Comparison of ENCODE assay signal across 20 cellular contexts in the genomic region with DNA sequence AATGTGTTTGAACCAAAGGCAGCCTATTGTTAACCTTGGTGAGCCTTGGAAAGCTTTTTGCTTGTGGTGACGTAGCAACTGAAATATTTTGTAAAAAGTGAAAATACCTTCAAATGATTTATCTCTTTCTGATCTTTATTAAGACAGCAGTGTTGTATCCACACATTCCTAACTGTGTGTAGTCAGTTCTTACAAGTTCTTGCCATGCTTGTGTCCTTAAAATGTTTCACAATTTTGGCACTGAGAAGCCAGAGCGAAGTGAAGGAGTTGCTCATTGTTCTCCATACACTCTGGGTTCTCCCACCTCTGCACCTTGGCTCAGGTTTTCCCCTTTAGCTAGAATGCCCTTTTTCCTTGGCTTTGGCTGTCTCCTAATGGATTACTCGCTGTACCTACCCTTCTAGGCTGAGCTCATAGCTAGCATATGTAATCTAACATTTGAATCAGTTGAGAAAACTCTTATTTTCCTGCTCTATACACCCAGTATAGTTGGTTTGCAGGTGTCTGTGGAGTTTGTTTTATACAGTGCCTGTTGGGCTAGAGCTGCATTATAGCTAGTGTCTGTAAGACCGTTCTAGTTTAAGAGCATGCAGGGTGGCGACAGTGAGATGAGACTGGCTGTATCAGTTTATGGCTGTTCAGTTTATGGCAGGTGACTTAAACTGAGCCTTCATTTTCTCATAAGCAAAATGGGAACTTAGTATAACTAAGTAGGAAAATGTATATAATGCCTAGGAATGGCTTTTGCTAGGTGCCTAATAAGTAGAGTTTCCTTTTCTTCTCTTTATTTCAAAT.
"Had no signal": no experiment of that assay in that cellular context is flagged by ENCODE, and none has a peak within 500 bp of the region (broad histone marks: within the 10 kb centered on the region; RNA-seq: fewer than 3 reads in every experiment).

No MANE protein-coding gene starts in this region.

- DNase-seq: activated T-cell treated with anti-CD3 and anti-CD28 coated beads, Interleukin-2, amount 50 U/mL, for 1 hour; adrenal gland; brain microvascular endothelial cell; central memory CD4-positive, alpha-beta T cell; dermis blood vessel endothelial cell; effector memory CD4-positive, alpha-beta T cell; esophagus squamous epithelium; foreskin fibroblast; immature natural killer cell; left ventricle myocardium inferior; occipital lobe; posterior cingulate gyrus; stimulated activated CD4-positive, alpha-beta T cell treated with anti-CD3 and anti-CD28 coated beads, Interleukin-2, amount 100 ng/mL, for 48 hours; stimulated activated CD8-positive, alpha-beta memory T cell treated with anti-CD3 and anti-CD28 coated beads, Interleukin-4, amount 100 ng/mL, for 48 hours; stimulated activated naive B cell treated with anti-CD40 and anti-IgM and Interleukin-4, amounts not matched to agents 10 μg/mL and 1 μg/mL and 100 μg/mL, for 72 hours; T-helper 9 cell had no signal

- ATAC-seq: stimulated activated naive B cell treated with anti-CD40 and anti-IgM and Interleukin-4, amounts not matched to agents 10 μg/mL and 1 μg/mL and 100 μg/mL, for 72 hours had no signal

- H3K9me3 Mint-ChIP-seq: immature natural killer cell; stimulated activated naive B cell treated with anti-CD40 and anti-IgM and Interleukin-4, amounts not matched to agents 10 μg/mL and 1 μg/mL and 100 μg/mL, for 72 hours had no signal

- H3K4me2 ChIP-seq: hepatocyte had no signal

- H3K27me3 ChIP-seq: adrenal gland, ascending aorta, brain microvascular endothelial cell, esophagus squamous epithelium, hepatocyte, vagina had no signal

- H3K27ac ChIP-seq: adrenal gland, ascending aorta, brain microvascular endothelial cell, esophagus squamous epithelium, hepatocyte, left ventricle myocardium inferior, vagina had no signal

- H3K36me3 ChIP-seq: adrenal gland, ascending aorta, brain microvascular endothelial cell, esophagus squamous epithelium, left ventricle myocardium inferior, vagina had no signal

- H3K27ac Mint-ChIP-seq: activated naive CD8-positive, alpha-beta T cell; immature natural killer cell; stimulated activated naive B cell treated with anti-CD40 and anti-IgM and Interleukin-4, amounts not matched to agents 10 μg/mL and 1 μg/mL and 100 μg/mL, for 72 hours had no signal

- H3K4me3 ChIP-seq: adrenal gland, ascending aorta, esophagus squamous epithelium, hepatocyte, left ventricle myocardium inferior, vagina had no signal

- H2AFZ ChIP-seq: hepatocyte had no signal

- H3K36me3 Mint-ChIP-seq: activated naive CD8-positive, alpha-beta T cell; immature natural killer cell; stimulated activated naive B cell treated with anti-CD40 and anti-IgM and Interleukin-4, amounts not matched to agents 10 μg/mL and 1 μg/mL and 100 μg/mL, for 72 hours had no signal

- H3K9me3 ChIP-seq: adrenal gland, ascending aorta, esophagus squamous epithelium, left ventricle myocardium inferior, vagina had no signal

- H3K4me1 ChIP-seq: vagina had no signal

- H3K4me3 Mint-ChIP-seq: activated naive CD8-positive, alpha-beta T cell; immature natural killer cell; stimulated activated naive B cell treated with anti-CD40 and anti-IgM and Interleukin-4, amounts not matched to agents 10 μg/mL and 1 μg/mL and 100 μg/mL, for 72 hours had no signal

- H3K4me1 Mint-ChIP-seq: immature natural killer cell had no signal
